In the genomic region with DNA sequence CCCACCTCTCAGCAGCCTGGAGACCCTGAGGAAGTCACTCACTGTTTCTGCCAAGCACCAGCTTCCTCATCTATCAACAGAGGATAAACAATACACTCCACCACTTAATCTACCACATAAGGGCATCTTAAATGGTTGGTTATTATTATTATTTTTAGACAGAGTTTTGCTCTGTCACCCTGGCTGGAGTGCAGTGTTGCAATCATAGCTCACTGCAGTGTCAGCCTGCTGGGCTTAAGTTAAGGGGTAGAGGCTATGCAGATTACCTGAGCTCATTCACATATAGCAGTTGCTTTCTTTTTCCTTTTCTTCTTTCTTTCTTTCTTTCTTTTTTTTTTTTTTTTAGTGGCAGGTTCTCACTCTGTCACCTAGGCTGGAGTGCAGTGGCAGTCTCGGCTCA, we compare ENCODE assay signal across 16 cellular contexts. TPM values are rescaled to one million over a fixed set of nuclear protein-coding genes. Genes with fewer than 3 reads are reported as not detected.
A peak's percentile ranks its signal among the peaks of the same experiment; 100 is the strongest.
DNase-seq lines count a peak whose midpoint lies in the region; ATAC-seq and TF ChIP-seq lines count a peak whose summit lies in the region.
"Had no signal": no experiment of that assay in that cellular context is flagged by ENCODE, and none has a peak within 500 bp of the region (broad histone marks: within the 10 kb centered on the region; RNA-seq: fewer than 3 reads in every experiment).

No MANE protein-coding gene starts in this region.

- H3K27me3 ChIP-seq in IMR-90 (ENCODE audit: control insufficient read depth, insufficient read depth, low read length), result no peaks in the 10 kb centered on the region
- no peaks in the 10 kb centered on the region for H3K27me3 ChIP-seq in gastroesophageal sphincter
- H3K27me3 ChIP-seq in thoracic aorta (replicated peaks; ENCODE audit: insufficient read depth), result no peaks in the 10 kb centered on the region
- no peaks in the 10 kb centered on the region for H3K27me3 ChIP-seq in A673 (replicated peaks; ENCODE audit: insufficient read depth, low read depth, low read length, poor library complexity)
- no peaks in the 10 kb centered on the region for H3K27me3 ChIP-seq in neural progenitor cell
- H3K27me3 ChIP-seq: SJCRH30 had no signal

- H3K4me3 Mint-ChIP-seq in neural progenitor cell, result no peak overlapping the region
- H3K4me3 Mint-ChIP-seq: HFFc6 had no signal

- no peak overlapping the region for H4K91ac ChIP-seq in IMR-90 (ENCODE audit: insufficient read depth, low read depth, low read length)

- no peak overlapping the region for H2BK20ac ChIP-seq in IMR-90 (ENCODE audit: low read depth, low read length)

- H3K9me3 ChIP-seq in IMR-90 (ENCODE audit: control insufficient read depth, insufficient read depth, low read length) (peaks cover 9% of the 10 kb centered on the region), gastroesophageal sphincter (peaks cover 0 to 13% (median 0%) of the 10 kb centered on the region in 3 donors), thoracic aorta (peaks cover 3% of the 10 kb centered on the region), A673 (ENCODE audit: low read depth, low read length, poor library complexity, severe bottlenecking) (peaks cover 8% of the 10 kb centered on the region), neural progenitor cell (ENCODE audit: low read depth) (peaks cover 7% of the 10 kb centered on the region)

- TF ChIP-seq CTCF in IMR-90 (conservative IDR thresholded peaks at IDR 0.05; ENCODE audit: low read depth, low read length), result no peak
- TF ChIP-seq CTCF in gastroesophageal sphincter (IDR thresholded peaks at IDR 0.05), result no peak
- no peak for TF ChIP-seq CTCF in thoracic aorta (IDR thresholded peaks at IDR 0.05)
- TF ChIP-seq CTCF in A673 (conservative IDR thresholded peaks at IDR 0.05; ENCODE audit: low read depth, low read length), result no peak
- TF ChIP-seq CTCF in neural progenitor cell (IDR thresholded peaks at IDR 0.05), result no peak

- peaks cover 14% of the 10 kb centered on the region for H3K9me3 Mint-ChIP-seq in neural progenitor cell

- no peak for TF ChIP-seq EP300 in gastroesophageal sphincter (IDR thresholded peaks at IDR 0.05)

- H3K4me2 ChIP-seq in IMR-90 (ENCODE audit: low read depth, low read length), result no peak overlapping the region
- no peak overlapping the region for H3K4me2 ChIP-seq in neural progenitor cell
- H3K4me2 ChIP-seq: KMS-11 had no signal

- H4K20me1 ChIP-seq in IMR-90 (ENCODE audit: insufficient read depth, low read length) (no peaks in the 10 kb centered on the region), neural progenitor cell (ENCODE audit: low read depth) (no peaks in the 10 kb centered on the region)

- H3K27ac Mint-ChIP-seq in neural progenitor cell, result no peak overlapping the region
- H3K27ac Mint-ChIP-seq: HFFc6 had no signal

- H4K5ac ChIP-seq in IMR-90 (ENCODE audit: low read depth, low read length), result no peak overlapping the region

- peaks cover 3% of the 10 kb centered on the region for H3K4me1 Mint-ChIP-seq in neural progenitor cell

- BruUV-seq in IMR-90 (replicated peaks; lab: Mats Ljungman, UMichigan), result no TSS peak
- BruUV-seq in A673 (replicated peaks; lab: Mats Ljungman, UMichigan), result no TSS peak

- no peak overlapping the region for H2BK120ac ChIP-seq in IMR-90 (ENCODE audit: low read depth, low read length)

- no CpG with 5 or more reads among the region's 1 CpG for WGBS in IMR-90 (ENCODE audit: extremely low coverage in 2 of 2, insufficient read length in 1 of 2), 2 experiments
- WGBS in gastroesophageal sphincter (ENCODE audit: low coverage in 1 of 2), 2 donors, result no CpG with 5 or more reads among the region's 1 CpG

- dilution Hi-C loops in IMR-90 (cut with HindIII; ENCODE audit: low sequenced_read_pairs, unreplicated experiment), result no loop called here

- TF ChIP-seq POLR2A in IMR-90 (IDR thresholded peaks at IDR 0.05; ENCODE audit: low read depth, low read length) (no peak), gastroesophageal sphincter (IDR thresholded peaks at IDR 0.05) (no peak)

- no peaks in the 10 kb centered on the region for H3K36me3 Mint-ChIP-seq in neural progenitor cell

- no peak overlapping the region for H3K56ac ChIP-seq in IMR-90 (ENCODE audit: extremely low read depth, insufficient read depth, low read length)

- in situ Hi-C loops in IMR-90 (cut with MboI; ENCODE audit: low sequenced_read_pairs), result no loop called here

- DNase-seq in IMR-90 (no peak), NOMO-1 treated with dmso at 0.1 percent for 144 hours (lab: John Stamatoyannopoulos, UW; ENCODE audit: unreplicated experiment) (peak; percentile 45), thoracic aorta (ENCODE audit: low spot score) (no peak), A673 (ENCODE audit: low spot score) (no peak), NCI-H510A treated with DMSO at 0.1 percent for 48 hours (lab: John Stamatoyannopoulos, UW) (no peak), neural progenitor cell (ENCODE audit: low spot score) (no peak)
- DNase-seq: C1 segment of cervical spinal cord, HFFc6, NCI-H187, NCI-H226, NCI-H524 treated with DMSO at 0.1 percent for 48 hours, SJCRH30 had no signal

- H3K4me3 ChIP-seq in IMR-90 (ENCODE audit: insufficient read depth, low read depth, low read length) (no peak overlapping the region), gastroesophageal sphincter (no peak overlapping the region), thoracic aorta (no peak overlapping the region), A673 (ENCODE audit: low read depth, low read length, poor library complexity, severe bottlenecking) (no peak overlapping the region), neural progenitor cell (no peak overlapping the region)
- H3K4me3 ChIP-seq: SJCRH30 had no signal

- ATAC-seq in IMR-90 (ENCODE audit: low read depth) (0 out of 2 replicates have a peak, but pooled peaks have one; percentile 49), gastroesophageal sphincter (peak; percentile 58), thoracic aorta (ENCODE audit: insufficient number of reproducible peaks, low FRiP score, low read depth) (peak; percentile 64)
- ATAC-seq: HepG2, Panc1 had no signal

- H3K79me2 ChIP-seq in neural progenitor cell (ENCODE audit: low read depth), result no peaks in the 10 kb centered on the region

- H3K27me3 Mint-ChIP-seq in neural progenitor cell (ENCODE audit: insufficient read depth, low read depth), result peaks cover 8% of the 10 kb centered on the region

- no peaks in the 10 kb centered on the region for H3F3A ChIP-seq in neural progenitor cell (ENCODE audit: low read depth)

- no peak overlapping the region for H3K14ac ChIP-seq in IMR-90 (replicated peaks; ENCODE audit: low read depth, low read length)

- H2AK9ac ChIP-seq in IMR-90 (replicated peaks; ENCODE audit: low read depth, low read length, poor library complexity), result no peak overlapping the region

- no peak overlapping the region for H3K18ac ChIP-seq in IMR-90 (ENCODE audit: low read depth, low read length)

- H3K9me1 ChIP-seq in IMR-90 (ENCODE audit: insufficient read depth, low read length), result no peaks in the 10 kb centered on the region

- POLR2A ChIA-PET in IMR-90 (lab: Charles Lee; ENCODE audit: unreplicated experiment) (no interaction called here), A673 (lab: Charles Lee; ENCODE audit: low non-redundant PET) (no interaction called here)

- no peak overlapping the region for H2AK5ac ChIP-seq in IMR-90 (ENCODE audit: low read depth, low read length)

- intact Hi-C loops in IMR-90 (cut with micrococcal nuclease) (no loop called here), A673 (cut with micrococcal nuclease; ENCODE audit: unreplicated experiment) (no loop called here)

- H3K27ac ChIP-seq in IMR-90 (ENCODE audit: insufficient read depth, low read length) (no peak overlapping the region), gastroesophageal sphincter (peak overlapping the region in 1 of 4 donors; percentile 33), thoracic aorta (peak overlapping the region; percentile 70 to 79), A673 (ENCODE audit: low read depth, low read length, poor library complexity, severe bottlenecking) (no peak overlapping the region), neural progenitor cell (no peak overlapping the region)
- H3K27ac ChIP-seq: KMS-11, SJCRH30 had no signal

- H2BK15ac ChIP-seq in IMR-90 (ENCODE audit: low read depth, low read length), result no peak overlapping the region

- H2BK5ac ChIP-seq in IMR-90 (ENCODE audit: low read depth, low read length, poor library complexity, severe bottlenecking), result no peak overlapping the region

- H3K4me1 ChIP-seq in IMR-90 (ENCODE audit: control insufficient read depth, insufficient read depth, low read length) (peaks cover 3% of the 10 kb centered on the region), gastroesophageal sphincter (peaks cover 0 to 23% (median 0%) of the 10 kb centered on the region in 3 donors), thoracic aorta (ENCODE audit: control insufficient read depth in 1 of 2, low read depth in 2 of 2) (peaks cover 19 to 54% of the 10 kb centered on the region in 2 donors), A673 (ENCODE audit: insufficient read depth, low read length, poor library complexity, severe bottlenecking) (no peaks in the 10 kb centered on the region), neural progenitor cell (no peaks in the 10 kb centered on the region)
- H3K4me1 ChIP-seq: SJCRH30 had no signal

- no peak overlapping the region for H3K9ac ChIP-seq in IMR-90 (ENCODE audit: low read depth, low read length)
- no peak overlapping the region for H3K9ac ChIP-seq in neural progenitor cell
- H3K9ac ChIP-seq: KMS-11 had no signal

- no peak overlapping the region for H4K8ac ChIP-seq in IMR-90 (ENCODE audit: low read depth in 2 of 2, low read length in 2 of 2)

- no peaks in the 10 kb centered on the region for H3K36me3 ChIP-seq in IMR-90 (ENCODE audit: control insufficient read depth, insufficient read depth, low read length)
- no peaks in the 10 kb centered on the region for H3K36me3 ChIP-seq in gastroesophageal sphincter
- no peaks in the 10 kb centered on the region for H3K36me3 ChIP-seq in thoracic aorta
- no peaks in the 10 kb centered on the region for H3K36me3 ChIP-seq in A673 (ENCODE audit: insufficient read depth, low read length, poor library complexity, severe bottlenecking)
- no peaks in the 10 kb centered on the region for H3K36me3 ChIP-seq in neural progenitor cell
- H3K36me3 ChIP-seq: SJCRH30 had no signal

- no peak for TF ChIP-seq RAD21 in IMR-90 (IDR thresholded peaks at IDR 0.05; ENCODE audit: low read length)

- H3K23ac ChIP-seq in IMR-90 (ENCODE audit: low read depth, low read length), result no peak overlapping the region

- H3K79me1 ChIP-seq in IMR-90 (ENCODE audit: low read depth in 1 of 2, low read length in 2 of 2), result no peaks in the 10 kb centered on the region

- H3K4ac ChIP-seq in IMR-90 (ENCODE audit: low read depth, low read length), result no peak overlapping the region

- CTCF ChIA-PET in IMR-90 (lab: Yijun Ruan, JAX), result no interaction called here
- CTCF ChIA-PET in A673 (lab: Charles Lee), result interaction anchor here (0.7 kb wide), 2 partner anchors 16 to 334 kb away, joined by 4 to 5 read pairs; no protein-coding TSS in a partner anchor

- H2AFZ ChIP-seq in IMR-90 (replicated peaks; ENCODE audit: low read length, poor library complexity), result no peak overlapping the region
- H2AFZ ChIP-seq in neural progenitor cell (replicated peaks), result no peak overlapping the region

RNA-seq across cellular contexts. Expression of a gene that starts 59.5 kb away (rescaled TPM):
- 1.9 and 2.2 TPM in 2 replicates for total RNA-seq in IMR-90 (2012; rRNA removed)
- 14.3 and 15.3 TPM in 2 replicates for polyA plus RNA-seq in IMR-90 (2012; rRNA removed)
- polyA plus RNA-seq in IMR-90 (2012; cell fraction: cytosol; rRNA removed), result 9.6 and 12.3 TPM in 2 replicates
- 5.9 and 15.2 TPM in 2 replicates for polyA plus RNA-seq in IMR-90 (2012; cell fraction: nucleus; rRNA removed; ENCODE audit: low replicate concordance)
- total RNA-seq in gastroesophageal sphincter, result 100 to 1,000 TPM; 316 to 703 (median 441) TPM
- total RNA-seq in thoracic aorta, result 1,000 to 10,000 TPM; 1,484 to 3,836 TPM
- total RNA-seq in A673 (2021), result 47.6 and 65.9 TPM in 2 replicates
- 0.47 and 1.1 TPM in 2 replicates for total RNA-seq in neural progenitor cell (ENCODE audit: low replicate concordance)

Comparison
In these comparisons a context has a peak if more than half of its experiments do, and no peak if none do; other contexts are left out.
1. H3K27ac ChIP-seq: peak in thoracic aorta (2 of 2); none in IMR-90 (single experiment), A673 (single experiment) and neural progenitor cell (single experiment).
2. RNA of a gene that starts 59.5 kb away (total RNA-seq): 1,484 to 3,836 TPM in thoracic aorta, 316 to 703 TPM in gastroesophageal sphincter and 47.6 to 65.9 TPM in A673; 1.9 to 2.2 TPM in IMR-90 and 0.47 to 1.1 TPM in neural progenitor cell; every median in the first group is over 10 times any median in the second.
3. Peak in every context shown above with its lines, with median percentiles within 50 percentile points of each other: ATAC-seq.